In genomic region chr14:92950773-92951172, GRCh38 we compare ENCODE assay signal across 18 cellular contexts. TPM values are rescaled to one million over a fixed set of nuclear protein-coding genes. Genes with fewer than 3 reads are reported as not detected.
"Had no signal": no experiment of that assay in that cellular context is flagged by ENCODE, and none has a peak within 500 bp of the region (broad histone marks: within the 10 kb centered on the region; RNA-seq: fewer than 3 reads in every experiment).

No MANE protein-coding gene starts in this region.

- H3K4me3 ChIP-seq: hepatocyte, lower lobe of right lung, psoas muscle, sigmoid colon, testis had no signal

- FAIRE-seq: endothelial cell of umbilical vein, frontal cortex had no signal

- H3K27me3 Mint-ChIP-seq: activated B cell treated with CpG ODN at 0.5 μM for 24 hours; activated CD4-positive, alpha-beta T cell treated with anti-CD3 and anti-CD28 coated beads, Interleukin-2, amount 10 ng/mL, durations not matched to agents 24 days and 14 days; activated naive CD4-positive, alpha-beta T cell treated with anti-CD3 and anti-CD28 coated beads, Interleukin-2, amount 10 ng/mL, durations not matched to agents 7 days and 5 days; activated T-helper 17 cell treated with anti-CD3 and anti-CD28 coated beads, Interleukin-2, amount 50 U/mL, for 72 hours; naive thymus-derived CD4-positive, alpha-beta T cell had no signal

- H2AFZ ChIP-seq: hepatocyte had no signal

- H3K27ac ChIP-seq: brain microvascular endothelial cell, hepatocyte, lower lobe of right lung, psoas muscle had no signal

- H3K9me3 Mint-ChIP-seq: activated B cell treated with CpG ODN at 0.5 μM for 24 hours; activated CD4-positive, alpha-beta T cell treated with anti-CD3 and anti-CD28 coated beads, Interleukin-2, amount 10 ng/mL, durations not matched to agents 24 days and 14 days; activated naive CD4-positive, alpha-beta T cell treated with anti-CD3 and anti-CD28 coated beads, Interleukin-2, amount 10 ng/mL, durations not matched to agents 7 days and 5 days; activated T-helper 17 cell treated with anti-CD3 and anti-CD28 coated beads, Interleukin-2, amount 50 U/mL, for 72 hours; naive thymus-derived CD4-positive, alpha-beta T cell had no signal

- H3K27ac Mint-ChIP-seq: activated B cell treated with CpG ODN at 0.5 μM for 24 hours; activated CD4-positive, alpha-beta T cell treated with anti-CD3 and anti-CD28 coated beads, Interleukin-2, amount 10 ng/mL, durations not matched to agents 24 days and 14 days; activated naive CD4-positive, alpha-beta T cell treated with anti-CD3 and anti-CD28 coated beads, Interleukin-2, amount 10 ng/mL, durations not matched to agents 7 days and 5 days; activated T-helper 17 cell treated with anti-CD3 and anti-CD28 coated beads, Interleukin-2, amount 50 U/mL, for 72 hours; naive thymus-derived CD4-positive, alpha-beta T cell had no signal

- H3K27me3 ChIP-seq: brain microvascular endothelial cell, hepatocyte, sigmoid colon, testis had no signal

- H3K4me1 Mint-ChIP-seq: activated T-helper 17 cell treated with anti-CD3 and anti-CD28 coated beads, Interleukin-2, amount 50 U/mL, for 72 hours had no signal

- ATAC-seq: activated T-helper 17 cell treated with anti-CD3 and anti-CD28 coated beads, Interleukin-2, amount 50 U/mL, for 72 hours; lower lobe of right lung; naive thymus-derived CD4-positive, alpha-beta T cell; stimulated activated naive CD8-positive, alpha-beta T cell treated with anti-CD3 and anti-CD28 coated beads, Interleukin-15, Interleukin-2, amounts not matched to agents 100 U/mL and 50 U/mL, for 24 hours had no signal

- DNase-seq: activated B cell treated with CpG ODN at 0.5 μM for 24 hours; activated CD4-positive, alpha-beta T cell treated with anti-CD3 and anti-CD28 coated beads, Interleukin-2, amount 10 ng/mL, durations not matched to agents 24 days and 14 days; activated naive CD4-positive, alpha-beta T cell treated with anti-CD3 and anti-CD28 coated beads, Interleukin-2, amount 10 ng/mL, durations not matched to agents 7 days and 5 days; brain microvascular endothelial cell; cerebellar nuclear complex; lower lobe of right lung; naive thymus-derived CD4-positive, alpha-beta T cell; psoas muscle; sigmoid colon; stimulated activated CD4-positive, alpha-beta T cell treated with anti-CD3 and anti-CD28 coated beads, Interleukin-12 subunit alpha, Interleukin-12 subunit beta, amount 100 ng/mL, for 4 hours; stimulated activated naive CD8-positive, alpha-beta T cell treated with anti-CD3 and anti-CD28 coated beads, Interleukin-15, Interleukin-2, amounts not matched to agents 100 U/mL and 50 U/mL, for 24 hours; testis had no signal

- H3K4me3 Mint-ChIP-seq: activated B cell treated with CpG ODN at 0.5 μM for 24 hours; activated CD4-positive, alpha-beta T cell treated with anti-CD3 and anti-CD28 coated beads, Interleukin-2, amount 10 ng/mL, durations not matched to agents 24 days and 14 days; activated naive CD4-positive, alpha-beta T cell treated with anti-CD3 and anti-CD28 coated beads, Interleukin-2, amount 10 ng/mL, durations not matched to agents 7 days and 5 days; activated T-helper 17 cell treated with anti-CD3 and anti-CD28 coated beads, Interleukin-2, amount 50 U/mL, for 72 hours; naive thymus-derived CD4-positive, alpha-beta T cell had no signal

- H3K36me3 ChIP-seq: brain microvascular endothelial cell had no signal

- H3K4me2 ChIP-seq: hepatocyte had no signal

- H3K79me2 ChIP-seq: hepatocyte had no signal

- H3K9me3 ChIP-seq: lower lobe of right lung, psoas muscle, sigmoid colon, testis had no signal

- H3K4me1 ChIP-seq: psoas muscle had no signal

RNA-seq across cellular contexts. Expression of gene CHGA, which starts 27.8 kb away (rescaled TPM):
- total RNA-seq: activated B cell treated with CpG ODN at 0.5 μM for 24 hours; activated CD4-positive, alpha-beta T cell treated with anti-CD3 and anti-CD28 coated beads, Interleukin-2, amount 10 ng/mL, durations not matched to agents 24 days and 14 days; activated T-helper 17 cell treated with anti-CD3 and anti-CD28 coated beads, Interleukin-2, amount 50 U/mL, for 72 hours; endothelial cell of umbilical vein; mononuclear cell; naive thymus-derived CD4-positive, alpha-beta T cell; ureter had no signal
- polyA plus RNA-seq: endothelial cell of umbilical vein; naive thymus-derived CD4-positive, alpha-beta T cell had no signal
